9 cellular contexts compared by ENCODE assay signal in genomic region chr4:150047546-150047945, GRCh38. TPM values are rescaled to one million over a fixed set of nuclear protein-coding genes. Genes with fewer than 3 reads are reported as not detected.
"Had no signal": no experiment of that assay in that cellular context is flagged by ENCODE, and none has a peak within 500 bp of the region (broad histone marks: within the 10 kb centered on the region; RNA-seq: fewer than 3 reads in every experiment).

No MANE protein-coding gene starts in this region.

- DNase-seq: GOT3, H9, HCEC 1CT, HFFc6, KBM-7 had no signal

- FAIRE-seq: H54, HepG2 had no signal

- H3K9ac ChIP-seq: KMS-11 had no signal

- H3K4me2 ChIP-seq: KMS-11 had no signal

- ATAC-seq: HepG2 had no signal

- H3K27ac ChIP-seq: HL-60, KMS-11 had no signal

RNA-seq across cellular contexts. Expression of gene DCLK2, which starts 30.7 kb away (rescaled TPM):
- polyA plus RNA-seq: HepG2 had no signal
